Comparison of ENCODE assay signal across 20 cellular contexts in genomic region chr7:76231583-76231982, GRCh38. TPM values are rescaled to one million over a fixed set of nuclear protein-coding genes. Genes with fewer than 3 reads are reported as not detected.
A peak's percentile ranks its signal among the peaks of the same experiment; 100 is the strongest.
DNase-seq lines count a peak whose midpoint lies in the region; ATAC-seq and TF ChIP-seq lines count a peak whose summit lies in the region.
"Had no signal": no experiment of that assay in that cellular context is flagged by ENCODE, and none has a peak within 500 bp of the region (broad histone marks: within the 10 kb centered on the region; RNA-seq: fewer than 3 reads in every experiment).

No MANE protein-coding gene starts in this region.

- TF ChIP-seq CTCF in NB4 (IDR thresholded peaks at IDR 0.05; ENCODE audit: low read depth, low read length) (no peak), WTC11 (IDR thresholded peaks at IDR 0.05) (no peak), ascending aorta (IDR thresholded peaks at IDR 0.05) (no peak)

- no peak overlapping the region for H3K4me3 Mint-ChIP-seq in WTC11
- H3K4me3 Mint-ChIP-seq: CD14-positive monocyte had no signal

- no peak for TF ChIP-seq POLR2A in NB4 (IDR thresholded peaks at IDR 0.05; ENCODE audit: extremely low read depth, insufficient read length)

- no peaks in the 10 kb centered on the region for H3K27me3 ChIP-seq in ascending aorta

- no peak overlapping the region for H3K27ac ChIP-seq in ascending aorta
- H3K27ac ChIP-seq: KMS-11, Peyer's patch had no signal

- H3K4me1 ChIP-seq in ascending aorta: no peaks in the 10 kb centered on the region

- H3K9me3 ChIP-seq in ascending aorta: no peaks in the 10 kb centered on the region
- H3K9me3 ChIP-seq: Caco-2, Peyer's patch had no signal

- H3K9me3 Mint-ChIP-seq in WTC11: no peaks in the 10 kb centered on the region

- CTCF ChIA-PET in WTC11 (lab: Charles Lee): interaction anchor here (1.8 kb wide), 1 partner anchor 11 kb away, joined by 5 read pairs; no protein-coding TSS in a partner anchor

- H3K4me1 Mint-ChIP-seq in WTC11: peaks cover 48% of the 10 kb centered on the region

- H3K36me3 Mint-ChIP-seq in WTC11: no peaks in the 10 kb centered on the region
- H3K36me3 Mint-ChIP-seq: CD14-positive monocyte had no signal

- DNase-seq in A172 (ENCODE audit: low spot score) (peak; percentile 46), ELF-1 (ENCODE audit: low read depth, low spot score) (peak; percentile 45), NB4 (ENCODE audit: low read depth) (peak; percentile 34), WTC11 (ENCODE audit: low spot score) (no peak), hippocampal formation (lab: John Stamatoyannopoulos, UW) (no peak), NCI-H345 (lab: John Stamatoyannopoulos, UW) (no peak), ascending aorta (ENCODE audit: low spot score in 2 of 2) (no peak), hypothalamus (lab: John Stamatoyannopoulos, UW) (no peak)
- DNase-seq: ACHN, Caco-2, DMS153, NCI-H187, NCI-H446, NCI-H774, Peyer's patch, SHP77, T-helper 2 cell had no signal

- H3K27ac Mint-ChIP-seq in WTC11: peak overlapping the region; percentile 1

- intact Hi-C loops in ascending aorta (cut with DNase I): no loop called here

- ATAC-seq in WTC11: no peak
- ATAC-seq: HCT116 had no signal

- no peaks in the 10 kb centered on the region; the same call in none of the 2 replicates for H3K27me3 Mint-ChIP-seq in WTC11 (ENCODE audit: low read depth)

- POLR2A ChIA-PET in WTC11 (lab: Charles Lee): no interaction called here

- no peaks in the 10 kb centered on the region for H3K36me3 ChIP-seq in ascending aorta
- H3K36me3 ChIP-seq: Peyer's patch had no signal

- H3K4me3 ChIP-seq in NB4 (ENCODE audit: low read depth, low read length) (no peak overlapping the region), ascending aorta (no peak overlapping the region)
- H3K4me3 ChIP-seq: Peyer's patch had no signal

TF ChIP-seq in WTC11, 78 proteins besides CTCF, POLR2A, EP300 and RAD21:
- peak; percentile 46; the same call in 1 of the 2 replicates for TF ChIP-seq ETV6 (CRISPR knock-in tag; IDR thresholded peaks at IDR 0.05)
- no peak for TF ChIP-seq ATF3 (CRISPR knock-in tag; conservative IDR thresholded peaks at IDR 0.05)

RNA-seq across cellular contexts. Expression of gene SRRM3, which starts 29.9 kb away (rescaled TPM):
- total RNA-seq in A172 (2014; rRNA removed; shearing (Covaris generic)): 12.0 and 18.5 TPM in 2 replicates
- 17.7 to 24.6 TPM (median 20.7 TPM) in 3 replicates for total RNA-seq in WTC11 (2021)
- total RNA-seq in ascending aorta: 3.4 TPM

Comparison
In these comparisons a context has a peak if more than half of its experiments do, and no peak if none do; other contexts are left out.
1. DNase-seq: peak in A172 (single experiment), ELF-1 (single experiment) and NB4 (single experiment); none in WTC11 (single experiment), hippocampal formation (0 of 2), NCI-H345 (single experiment), ascending aorta (0 of 2) and hypothalamus (0 of 51).